Comparison of ENCODE assay signal across 20 cellular contexts in genomic region chr2:29080886-29081743, GRCh38. TPM values are rescaled to one million over a fixed set of nuclear protein-coding genes. Genes with fewer than 3 reads are reported as not detected.
A peak's percentile ranks its signal among the peaks of the same experiment; 100 is the strongest.
DNase-seq lines count a peak whose midpoint lies in the region; TF ChIP-seq lines count a peak whose summit lies in the region.
"Had no signal": no experiment of that assay in that cellular context is flagged by ENCODE, and none has a peak within 500 bp of the region (broad histone marks: within the 10 kb centered on the region; RNA-seq: fewer than 3 reads in every experiment).

No MANE protein-coding gene starts in this region.

- H3K27me3 ChIP-seq in adipocyte (replicated peaks; ENCODE audit: control insufficient read depth, insufficient read depth, low read length) (no peaks in the 10 kb centered on the region), tibial nerve (no peaks in the 10 kb centered on the region), H7 (ENCODE audit: control insufficient read depth, insufficient read depth, low read length) (no peaks in the 10 kb centered on the region)
- H3K27me3 ChIP-seq: BLaER1, MG63 had no signal

- no peaks in the 10 kb centered on the region for H3K36me3 ChIP-seq in adipocyte (ENCODE audit: control insufficient read depth, insufficient read depth, low read length, severe bottlenecking)
- H3K36me3 ChIP-seq in tibial nerve, result peaks cover 0 to 16% (median 0%) of the 10 kb centered on the region in 3 donors
- no peaks in the 10 kb centered on the region for H3K36me3 ChIP-seq in H7 (replicated peaks; ENCODE audit: control insufficient read depth, insufficient read depth, low read length)
- H3K36me3 ChIP-seq: BLaER1, MG63, thoracic aorta had no signal

- no peak overlapping the region for H3K4me3 Mint-ChIP-seq in immature natural killer cell
- no peak overlapping the region for H3K4me3 Mint-ChIP-seq in activated naive CD4-positive, alpha-beta T cell treated with anti-CD3 and anti-CD28 coated beads, Interleukin-2, amount 10 ng/mL, durations not matched to agents 7 days and 5 days
- H3K4me3 Mint-ChIP-seq: activated naive CD8-positive, alpha-beta T cell; activated T-cell treated with anti-CD3 and anti-CD28 coated beads, Interleukin-2, amount 50 U/mL, for 72 hours had no signal

- H3K27me3 Mint-ChIP-seq in immature natural killer cell (ENCODE audit: low read depth in 3 of 3), result peaks cover 0 to 2% (median 0%) of the 10 kb centered on the region in 3 donors
- H3K27me3 Mint-ChIP-seq in activated naive CD4-positive, alpha-beta T cell treated with anti-CD3 and anti-CD28 coated beads, Interleukin-2, amount 10 ng/mL, durations not matched to agents 7 days and 5 days, result peaks cover 13% of the 10 kb centered on the region
- H3K27me3 Mint-ChIP-seq: activated naive CD8-positive, alpha-beta T cell had no signal

- H3K4me1 ChIP-seq in adipocyte (ENCODE audit: control insufficient read depth, insufficient read depth, low read length) (peaks cover 26% of the 10 kb centered on the region), tibial nerve (peaks cover 0 to 10% (median 2%) of the 10 kb centered on the region in 4 donors)
- H3K4me1 ChIP-seq: parathyroid adenoma had no signal

- TF ChIP-seq EP300 in tibial nerve (IDR thresholded peaks at IDR 0.05), result peak in 1 of 2 donors; percentile 58

- TF ChIP-seq CTCF in tibial nerve (IDR thresholded peaks at IDR 0.05), result no peak

- H3K9me3 ChIP-seq in adipocyte (ENCODE audit: control insufficient read depth, low read length) (peaks cover 13% of the 10 kb centered on the region), tibial nerve (peaks cover 0 to 14% (median 0%) of the 10 kb centered on the region in 4 donors)

- peak overlapping the region; percentile 61 for H3K9ac ChIP-seq in adipocyte (ENCODE audit: low read length)
- H3K9ac ChIP-seq: BLaER1, parathyroid adenoma had no signal

- H3K27ac ChIP-seq in tibial nerve, result peak overlapping the region in 3 of 4 donors; percentile 30 to 79 (median 65)
- H3K27ac ChIP-seq: BLaER1, parathyroid adenoma, thoracic aorta had no signal

- H3K27ac Mint-ChIP-seq in immature natural killer cell, result no peak overlapping the region
- H3K27ac Mint-ChIP-seq in activated naive CD4-positive, alpha-beta T cell treated with anti-CD3 and anti-CD28 coated beads, Interleukin-2, amount 10 ng/mL, durations not matched to agents 7 days and 5 days, result no peak overlapping the region
- H3K27ac Mint-ChIP-seq: activated naive CD8-positive, alpha-beta T cell; activated T-cell treated with anti-CD3 and anti-CD28 coated beads, Interleukin-2, amount 50 U/mL, for 72 hours had no signal

- H3K4me3 ChIP-seq in adipocyte (ENCODE audit: low read length) (peak overlapping the region; percentile 42), tibial nerve (no peak overlapping the region), H7 (ENCODE audit: insufficient read depth, low read depth, low read length) (no peak overlapping the region)
- H3K4me3 ChIP-seq: BLaER1, MG63, thoracic aorta had no signal

- WGBS in tibial nerve, 2 donors, result 76 to 89% methylated on average over 10 to 11 of the region's 12 CpGs

- peaks cover 0 to 12% (median 0%) of the 10 kb centered on the region in 3 donors for H3K36me3 Mint-ChIP-seq in immature natural killer cell
- H3K36me3 Mint-ChIP-seq in activated naive CD4-positive, alpha-beta T cell treated with anti-CD3 and anti-CD28 coated beads, Interleukin-2, amount 10 ng/mL, durations not matched to agents 7 days and 5 days, result no peaks in the 10 kb centered on the region

- H3K9me3 Mint-ChIP-seq in immature natural killer cell, result no peaks in the 10 kb centered on the region
- peaks cover 8% of the 10 kb centered on the region for H3K9me3 Mint-ChIP-seq in activated naive CD4-positive, alpha-beta T cell treated with anti-CD3 and anti-CD28 coated beads, Interleukin-2, amount 10 ng/mL, durations not matched to agents 7 days and 5 days

- peak; percentile 24 for DNase-seq in activated CD8-positive, alpha-beta memory T cell treated with anti-CD3 and anti-CD28 coated beads for 24 hours
- DNase-seq in activated CD8-positive, alpha-beta memory T cell treated with anti-CD3 and anti-CD28 coated beads, Interleukin-2, amount 50 U/mL, for 4 hours, result no peak
- DNase-seq in adipocyte (ENCODE audit: low read depth), result peak; percentile 83
- peak; percentile 73 for DNase-seq in iris pigment epithelial cell (ENCODE audit: low read depth)
- no peak for DNase-seq in tibial nerve (ENCODE audit: low spot score in 2 of 2)
- no peak for DNase-seq in immature natural killer cell
- no peak for DNase-seq in H7
- DNase-seq in activated naive CD4-positive, alpha-beta T cell treated with anti-CD3 and anti-CD28 coated beads, Interleukin-2, amount 10 ng/mL, durations not matched to agents 7 days and 5 days, result no peak
- DNase-seq: 8988T; activated T-cell treated with anti-CD3 and anti-CD28 coated beads, Interleukin-2, amount 50 U/mL, for 72 hours; GDM1; left ventricle myocardium superior; MG63; NCI-H2081 treated with DMSO at 0.1 percent for 48 hours; NCI-H510A treated with DMSO at 0.1 percent for 48 hours; small intestine had no signal

- CTCF ChIA-PET in activated naive CD4-positive, alpha-beta T cell treated with anti-CD3 and anti-CD28 coated beads, Interleukin-2, amount 10 ng/mL, durations not matched to agents 7 days and 5 days (lab: Charles Lee), result no interaction called here

- H3K4me1 Mint-ChIP-seq in immature natural killer cell, result no peaks in the 10 kb centered on the region
- H3K4me1 Mint-ChIP-seq in activated naive CD4-positive, alpha-beta T cell treated with anti-CD3 and anti-CD28 coated beads, Interleukin-2, amount 10 ng/mL, durations not matched to agents 7 days and 5 days, result no peaks in the 10 kb centered on the region

- no peak for TF ChIP-seq POLR2A in tibial nerve (IDR thresholded peaks at IDR 0.05)

RNA-seq across cellular contexts. Expression of gene PCARE, which starts 6.8 kb away (rescaled TPM):
- total RNA-seq in tibial nerve, result under 1 TPM; 0.20 to 0.30 (median 0.21) TPM
- polyA plus RNA-seq in immature natural killer cell, result not detected
- not detected in 2 replicates for total RNA-seq in H7 (2014; rRNA removed; shearing (Covaris generic))
- total RNA-seq: activated T-cell treated with anti-CD3 and anti-CD28 coated beads, Interleukin-2, amount 50 U/mL, for 72 hours; thoracic aorta had no signal
- polyA plus RNA-seq: small intestine had no signal

RNA-seq across cellular contexts. Expression of gene CLIP4, which starts 34.1 kb away (rescaled TPM):
- total RNA-seq in tibial nerve, result 10 to 100 TPM; 71.4 to 98.6 (median 91.2) TPM
- polyA plus RNA-seq in immature natural killer cell, result 10 to 100 TPM; 20.4 to 32.7 (median 20.5) TPM
- total RNA-seq in H7 (2014; rRNA removed; shearing (Covaris generic)), result 0.30 and 2.0 TPM in 2 replicates

Comparison
In these comparisons a context has a peak if more than half of its experiments do, and no peak if none do; other contexts are left out.
1. DNase-seq: peak in activated CD8-positive, alpha-beta memory T cell treated with anti-CD3 and anti-CD28 coated beads for 24 hours (single experiment), adipocyte (single experiment) and iris pigment epithelial cell (single experiment); none in activated CD8-positive, alpha-beta memory T cell treated with anti-CD3 and anti-CD28 coated beads, Interleukin-2, amount 50 U/mL, for 4 hours (single experiment), tibial nerve (0 of 2), immature natural killer cell (0 of 3), H7 (single experiment) and activated naive CD4-positive, alpha-beta T cell treated with anti-CD3 and anti-CD28 coated beads, Interleukin-2, amount 10 ng/mL, durations not matched to agents 7 days and 5 days (single experiment).
2. RNA of gene CLIP4, which starts 34.1 kb away (total RNA-seq): 71.4 to 98.6 TPM in tibial nerve; 0.30 to 2.0 TPM in H7; every median in the first group is over 10 times any median in the second.